ENCODE assay signal across 18 cellular contexts in genomic region chr1:102089791-102090190, GRCh38.
DNase-seq lines count a peak whose midpoint lies in the region; ATAC-seq and TF ChIP-seq lines count a peak whose summit lies in the region.
"Had no signal": no experiment of that assay in that cellular context is flagged by ENCODE, and none has a peak within 500 bp of the region (broad histone marks: within the 10 kb centered on the region; RNA-seq: fewer than 3 reads in every experiment).

No MANE protein-coding gene starts in this region.

- DNase-seq in mammary epithelial cell: peak; percentile 67
- no peak for DNase-seq in MCF 10A (ENCODE audit: unreplicated experiment)
- DNase-seq in epithelial cell of esophagus (ENCODE audit: low read depth): peak; percentile 34
- DNase-seq in foreskin keratinocyte: peak; percentile 9 to 72
- no peak for DNase-seq in effector memory CD8-positive, alpha-beta T cell
- no peak for DNase-seq in mesenchymal stem cell
- DNase-seq: AML-193; Caco-2; Calu3; CD4-positive, alpha-beta T cell; CD8-positive, alpha-beta T cell; DMS79 treated with DMSO at 0.1 percent for 48 hours; GF-D8 had no signal

- H3K36me3 Mint-ChIP-seq in MCF 10A (ENCODE audit: insufficient read depth, unreplicated experiment): no peaks in the 10 kb centered on the region
- H3K36me3 Mint-ChIP-seq in effector memory CD8-positive, alpha-beta T cell (ENCODE audit: insufficient read depth): no peaks in the 10 kb centered on the region
- H3K36me3 Mint-ChIP-seq: CD8-positive, alpha-beta T cell had no signal

- H3K4me1 Mint-ChIP-seq in MCF 10A (ENCODE audit: insufficient read depth, unreplicated experiment): no peaks in the 10 kb centered on the region
- H3K4me1 Mint-ChIP-seq in effector memory CD8-positive, alpha-beta T cell (ENCODE audit: low read depth in 2 of 2): no peaks in the 10 kb centered on the region
- H3K4me1 Mint-ChIP-seq: B cell had no signal

- in situ Hi-C loops in mammary epithelial cell (cut with MboI; ENCODE audit: low sequenced_read_pairs in 2 of 2): no loop called here

- H3K14ac ChIP-seq in mesenchymal stem cell (ENCODE audit: low read length in 2 of 2): no peak overlapping the region

- no peak overlapping the region for H3K23ac ChIP-seq in mesenchymal stem cell (ENCODE audit: low read length in 2 of 2)

- H3K27ac ChIP-seq in mammary epithelial cell (ENCODE audit: insufficient read depth, low read depth, low read length): peak overlapping the region; percentile 79
- H3K27ac ChIP-seq in foreskin keratinocyte: peak overlapping the region; percentile 30
- H3K27ac ChIP-seq in mesenchymal stem cell (ENCODE audit: low read length, poor library complexity, severe bottlenecking): no peak overlapping the region
- H3K27ac ChIP-seq: 22Rv1; A549; BLaER1 treated with 17β-estradiol and CSF1 and Interleukin-3, amounts not matched to agents 10 nM and 100 nM; C4-2B had no signal

- no peak overlapping the region for H3K4me3 Mint-ChIP-seq in MCF 10A (ENCODE audit: unreplicated experiment)
- H3K4me3 Mint-ChIP-seq in effector memory CD8-positive, alpha-beta T cell: no peak overlapping the region
- H3K4me3 Mint-ChIP-seq: B cell; CD4-positive, alpha-beta T cell; CD8-positive, alpha-beta T cell had no signal

- H2BK120ac ChIP-seq in mesenchymal stem cell (ENCODE audit: low read depth, low read length): no peak overlapping the region

- H3K9me3 Mint-ChIP-seq in MCF 10A (ENCODE audit: unreplicated experiment): no peaks in the 10 kb centered on the region
- H3K9me3 Mint-ChIP-seq in effector memory CD8-positive, alpha-beta T cell: peaks cover 8 to 10% of the 10 kb centered on the region in 2 donors

- no peaks in the 10 kb centered on the region for H3K27me3 ChIP-seq in mammary epithelial cell (ENCODE audit: insufficient read depth, low read length)
- H3K27me3 ChIP-seq in foreskin keratinocyte: no peaks in the 10 kb centered on the region
- H3K27me3 ChIP-seq in mesenchymal stem cell (ENCODE audit: control insufficient read depth in 1 of 2, insufficient read depth in 1 of 2, low read length in 2 of 2): no peaks in the 10 kb centered on the region
- H3K27me3 ChIP-seq: BLaER1 treated with 17β-estradiol and CSF1 and Interleukin-3, amounts not matched to agents 10 nM and 100 nM had no signal

- H3K9ac ChIP-seq in mammary epithelial cell (ENCODE audit: insufficient read depth, low read length) (no peak overlapping the region), mesenchymal stem cell (ENCODE audit: low read length) (no peak overlapping the region)
- H3K9ac ChIP-seq: BLaER1 treated with 17β-estradiol and CSF1 and Interleukin-3, amounts not matched to agents 10 nM and 100 nM had no signal

- H2BK5ac ChIP-seq in mesenchymal stem cell (ENCODE audit: low read depth, low read length, poor library complexity, severe bottlenecking): no peak overlapping the region

- H4K20me1 ChIP-seq in mammary epithelial cell (ENCODE audit: insufficient read depth, low read length): no peaks in the 10 kb centered on the region
- H4K20me1 ChIP-seq: BLaER1 treated with 17β-estradiol and CSF1 and Interleukin-3, amounts not matched to agents 10 nM and 100 nM had no signal

- no peaks in the 10 kb centered on the region for H3K79me2 ChIP-seq in mammary epithelial cell (ENCODE audit: insufficient read depth, low read length)

- H3K4me1 ChIP-seq in mammary epithelial cell (ENCODE audit: insufficient read depth, low read length): peaks cover 44% of the 10 kb centered on the region
- H3K4me1 ChIP-seq in foreskin keratinocyte: peaks cover 20% of the 10 kb centered on the region
- H3K4me1 ChIP-seq in mesenchymal stem cell (ENCODE audit: control insufficient read depth, insufficient read depth, low read depth, low read length): no peaks in the 10 kb centered on the region
- H3K4me1 ChIP-seq: A549, Caco-2 had no signal

- intact Hi-C loops in mammary epithelial cell (cut with micrococcal nuclease) (no loop called here), MCF 10A (cut with micrococcal nuclease) (no loop called here)

- H4K8ac ChIP-seq in mesenchymal stem cell (ENCODE audit: low read length): no peak overlapping the region

- no peak overlapping the region for H3K4ac ChIP-seq in mesenchymal stem cell (ENCODE audit: low read depth in 1 of 2, low read length in 2 of 2)

- POLR2A ChIA-PET in MCF 10A (lab: Yijun Ruan, JAX): no interaction called here

- no peak overlapping the region for H2BK15ac ChIP-seq in mesenchymal stem cell (ENCODE audit: low read depth, poor library complexity, severe bottlenecking)

- TSS peak; percentile 7 for BruUV-seq in mammary epithelial cell (replicated peaks; lab: Mats Ljungman, UMichigan)
- BruUV-seq in MCF 10A (replicated peaks; lab: Mats Ljungman, UMichigan): no TSS peak

- H4K91ac ChIP-seq in mesenchymal stem cell (ENCODE audit: low read length): no peak overlapping the region

- no peak overlapping the region for H2BK12ac ChIP-seq in mesenchymal stem cell (ENCODE audit: low read length in 2 of 2)

- no peak overlapping the region for H2AK5ac ChIP-seq in mesenchymal stem cell (ENCODE audit: low read length, severe bottlenecking)

- no peak overlapping the region for H3K18ac ChIP-seq in mesenchymal stem cell (ENCODE audit: low read depth in 1 of 2, low read length in 2 of 2)

- dilution Hi-C loops in mammary epithelial cell (cut with HindIII; ENCODE audit: low sequenced_read_pairs): no loop called here

- H2AFZ ChIP-seq in mammary epithelial cell (ENCODE audit: low read depth, low read length): peak overlapping the region; percentile 42
- no peak overlapping the region for H2AFZ ChIP-seq in mesenchymal stem cell (ENCODE audit: low read depth, low read length)

- CTCF ChIA-PET in mammary epithelial cell (lab: Charles Lee; ENCODE audit: low non-redundant PET) (no interaction called here), MCF 10A (lab: Yijun Ruan, JAX) (no interaction called here)

- no peaks in the 10 kb centered on the region for H3K36me3 ChIP-seq in mammary epithelial cell (ENCODE audit: insufficient read depth, low read length)
- no peaks in the 10 kb centered on the region for H3K36me3 ChIP-seq in mesenchymal stem cell (ENCODE audit: control insufficient read depth in 1 of 2, insufficient read depth in 2 of 2, low read depth in 1 of 2, low read length in 2 of 2)
- H3K36me3 ChIP-seq: BLaER1 treated with 17β-estradiol and CSF1 and Interleukin-3, amounts not matched to agents 10 nM and 100 nM had no signal

- 0% methylated on average over 1 of the region's 1 CpG for whole genome bisulfite sequencing in mammary epithelial cell (ENCODE audit: low coverage, missing lambda C conversion rate)
- no CpG with 5 or more reads among the region's 1 CpG for whole genome bisulfite sequencing in mesenchymal stem cell

- no peak for TF ChIP-seq CTCF in mammary epithelial cell (conservative IDR thresholded peaks at IDR 0.05 in 1 of 2, IDR thresholded peaks at IDR 0.05 in 1 of 2; ENCODE audit: extremely low read depth in 1 of 2, insufficient read depth in 1 of 2, low read depth in 1 of 2, low read length in 2 of 2)
- no peak for TF ChIP-seq CTCF in MCF 10A (IDR thresholded peaks at IDR 0.05; ENCODE audit: unreplicated experiment)
- no peak for TF ChIP-seq CTCF in epithelial cell of esophagus (IDR thresholded peaks at IDR 0.05; ENCODE audit: insufficient read depth, low read depth, low read length, missing control alignments)
- TF ChIP-seq CTCF in foreskin keratinocyte (conservative IDR thresholded peaks at IDR 0.05): no peak

- H3K79me1 ChIP-seq in mesenchymal stem cell (replicated peaks; ENCODE audit: low read length, poor library complexity, severe bottlenecking): no peaks in the 10 kb centered on the region

- H3K4me3 ChIP-seq in mammary epithelial cell (replicated peaks in 1 of 3; ENCODE audit: insufficient read depth in 1 of 3, low read depth in 2 of 3, low read length in 3 of 3) (no peak overlapping the region), epithelial cell of esophagus (ENCODE audit: low read length) (no peak overlapping the region), mesenchymal stem cell (ENCODE audit: insufficient read depth in 1 of 2, low read depth in 1 of 2, low read length in 2 of 2) (no peak overlapping the region)
- H3K4me3 ChIP-seq: A549; BLaER1 treated with 17β-estradiol and CSF1 and Interleukin-3, amounts not matched to agents 10 nM and 100 nM had no signal

- H3K27ac Mint-ChIP-seq in MCF 10A (ENCODE audit: low read depth, unreplicated experiment): no peak overlapping the region
- no peak overlapping the region for H3K27ac Mint-ChIP-seq in effector memory CD8-positive, alpha-beta T cell
- H3K27ac Mint-ChIP-seq: B cell; CD4-positive, alpha-beta T cell; CD8-positive, alpha-beta T cell had no signal

- H3K4me2 ChIP-seq in mammary epithelial cell (ENCODE audit: insufficient read depth, low read depth, low read length) (no peak overlapping the region), mesenchymal stem cell (ENCODE audit: low read length, poor library complexity, severe bottlenecking) (no peak overlapping the region)
- H3K4me2 ChIP-seq: A549; BLaER1 treated with 17β-estradiol and CSF1 and Interleukin-3, amounts not matched to agents 10 nM and 100 nM had no signal

- ATAC-seq in foreskin keratinocyte: peak; percentile 55
- ATAC-seq in effector memory CD8-positive, alpha-beta T cell (replicated peaks): no peak
- ATAC-seq: A549; CD8-positive, alpha-beta T cell had no signal

- peaks cover 6% of the 10 kb centered on the region for H3K9me3 ChIP-seq in mammary epithelial cell (replicated peaks; ENCODE audit: insufficient read depth, low read length)
- H3K9me3 ChIP-seq in mesenchymal stem cell (ENCODE audit: control insufficient read depth, low read length): no peaks in the 10 kb centered on the region
- H3K9me3 ChIP-seq: A549, Caco-2 had no signal

- H3K27me3 Mint-ChIP-seq in MCF 10A (ENCODE audit: insufficient read depth, unreplicated experiment): no peaks in the 10 kb centered on the region
- H3K27me3 Mint-ChIP-seq in effector memory CD8-positive, alpha-beta T cell: no peaks in the 10 kb centered on the region
- H3K27me3 Mint-ChIP-seq: B cell; CD4-positive, alpha-beta T cell had no signal

Comparison
In these comparisons a context has a peak if more than half of its experiments do, and no peak if none do; other contexts are left out.
1. DNase-seq: peak in mammary epithelial cell (single experiment), epithelial cell of esophagus (single experiment) and foreskin keratinocyte (2 of 2); none in MCF 10A (single experiment), effector memory CD8-positive, alpha-beta T cell (0 of 3) and mesenchymal stem cell (single experiment).